ENCODE assay signal across 12 cellular contexts in genomic region chr18:54742654-54743053, GRCh38.
DNase-seq lines count a peak whose midpoint lies in the region; TF ChIP-seq lines count a peak whose summit lies in the region.
"Had no signal": no experiment of that assay in that cellular context is flagged by ENCODE, and none has a peak within 500 bp of the region (broad histone marks: within the 10 kb centered on the region; RNA-seq: fewer than 3 reads in every experiment).

No MANE protein-coding gene starts in this region.

- no peak overlapping the region for H3K4me2 ChIP-seq in mesendoderm (ENCODE audit: low read length)

- no peak overlapping the region for H4K8ac ChIP-seq in mesendoderm (ENCODE audit: low read depth, low read length)

- no peaks in the 10 kb centered on the region for H3K79me1 ChIP-seq in mesendoderm (ENCODE audit: low read length)

- no peak overlapping the region for H3K9ac ChIP-seq in mesendoderm (ENCODE audit: low read length)

- no peak overlapping the region for H3K23ac ChIP-seq in mesendoderm (ENCODE audit: low read length)

- no peaks in the 10 kb centered on the region for H3K9me3 Mint-ChIP-seq in immature natural killer cell
- H3K9me3 Mint-ChIP-seq: type B pancreatic cell had no signal

- H3K79me2 ChIP-seq in mesendoderm (ENCODE audit: control insufficient read depth, insufficient read depth, low read length) = no peaks in the 10 kb centered on the region

- H3K27me3 Mint-ChIP-seq in immature natural killer cell (ENCODE audit: low read depth in 3 of 3) = peaks cover 0 to 6% (median 2%) of the 10 kb centered on the region in 3 donors
- H3K27me3 Mint-ChIP-seq: type B pancreatic cell had no signal

- H2BK120ac ChIP-seq in mesendoderm (ENCODE audit: low read depth, low read length) = no peak overlapping the region

- TF ChIP-seq CTCF in AG04449 (IDR thresholded peaks at IDR 0.05; ENCODE audit: insufficient read depth, low read length, missing control alignments) (no peak), GM10266 (IDR thresholded peaks at IDR 0.05; ENCODE audit: control insufficient read depth, insufficient read depth, low read depth, missing control alignments) (no peak)

- H3K27ac Mint-ChIP-seq in immature natural killer cell = no peak overlapping the region
- H3K27ac Mint-ChIP-seq: effector memory CD8-positive, alpha-beta T cell; type B pancreatic cell had no signal

- no peaks in the 10 kb centered on the region for H3K27me3 ChIP-seq in mesendoderm (ENCODE audit: insufficient read depth, low read length, poor library complexity)

- no peaks in the 10 kb centered on the region for H3K4me1 Mint-ChIP-seq in immature natural killer cell

- H3K36me3 Mint-ChIP-seq in immature natural killer cell = peaks cover 0 to 4% (median 0%) of the 10 kb centered on the region in 3 donors
- H3K36me3 Mint-ChIP-seq: type B pancreatic cell had no signal

- POLR2A ChIA-PET in AG04449 (lab: Yijun Ruan, JAX) = interaction anchor here (1.0 kb wide), 1 partner anchor 9 kb away, joined by 4 read pairs; no protein-coding TSS in a partner anchor

- H3K18ac ChIP-seq in mesendoderm (ENCODE audit: low read length) = no peak overlapping the region

- no peak overlapping the region for H3K4ac ChIP-seq in mesendoderm (ENCODE audit: low read depth, low read length)

- H3K4me1 ChIP-seq in mesendoderm (ENCODE audit: control insufficient read depth, low read depth, low read length) = no peaks in the 10 kb centered on the region

- H3K56ac ChIP-seq in mesendoderm (ENCODE audit: low read length) = no peak overlapping the region

- DNase-seq in AG04449 (ENCODE audit: low read depth, low spot score) = peak; percentile 98
- peak; percentile 97 for DNase-seq in RPMI7951 (ENCODE audit: low read depth)
- peak; percentile 100 for DNase-seq in fibroblast of peridontal ligament (ENCODE audit: extremely low read depth)
- DNase-seq in non-pigmented ciliary epithelial cell (ENCODE audit: low read depth) = peak; percentile 95
- DNase-seq in immature natural killer cell = no peak
- no peak for DNase-seq in DMS 273 treated with DMSO at 0.1 percent for 48 hours (lab: John Stamatoyannopoulos, UW)
- DNase-seq in GM10266 (ENCODE audit: extremely low spot score) = no peak
- DNase-seq in mesendoderm = no peak
- DNase-seq: effector memory CD8-positive, alpha-beta T cell; NCI-H2081 treated with DMSO at 0.1 percent for 48 hours had no signal

- H2BK15ac ChIP-seq in mesendoderm (replicated peaks; ENCODE audit: low read depth) = no peak overlapping the region

- no peak overlapping the region for H2BK5ac ChIP-seq in mesendoderm (ENCODE audit: low read length)

- H4K5ac ChIP-seq in mesendoderm (ENCODE audit: low read length) = no peak overlapping the region

- H3K4me3 Mint-ChIP-seq in immature natural killer cell = no peak overlapping the region
- H3K4me3 Mint-ChIP-seq: effector memory CD8-positive, alpha-beta T cell; type B pancreatic cell had no signal

- no peak overlapping the region for H3K27ac ChIP-seq in mesendoderm (ENCODE audit: low read depth, low read length)
- H3K27ac ChIP-seq: C4-2B had no signal

- H2AK5ac ChIP-seq in mesendoderm (ENCODE audit: low read length) = no peak overlapping the region

- no peaks in the 10 kb centered on the region for H3K36me3 ChIP-seq in mesendoderm (ENCODE audit: control insufficient read depth, insufficient read depth, low read length)

- CTCF ChIA-PET in AG04449 (lab: Yijun Ruan, JAX) = interaction anchor here (0.7 to 3.4 kb wide), 4 partner anchors 13 to 240 kb away, joined by 3 to 11 read pairs (median 3); no protein-coding TSS in a partner anchor

- no peak overlapping the region for H3K4me3 ChIP-seq in AG04449 (ENCODE audit: low read depth, low read length)
- H3K4me3 ChIP-seq in mesendoderm (ENCODE audit: low read length) = no peak overlapping the region

Comparison
In these comparisons a context has a peak if more than half of its experiments do, and no peak if none do; other contexts are left out.
1. DNase-seq: peak in AG04449 (single experiment), RPMI7951 (single experiment), fibroblast of peridontal ligament (single experiment) and non-pigmented ciliary epithelial cell (single experiment); none in immature natural killer cell (0 of 3), DMS 273 treated with DMSO at 0.1 percent for 48 hours (single experiment), GM10266 (single experiment) and mesendoderm (single experiment).